Comparison of ENCODE assay signal across 1 cellular context in the genomic region with DNA sequence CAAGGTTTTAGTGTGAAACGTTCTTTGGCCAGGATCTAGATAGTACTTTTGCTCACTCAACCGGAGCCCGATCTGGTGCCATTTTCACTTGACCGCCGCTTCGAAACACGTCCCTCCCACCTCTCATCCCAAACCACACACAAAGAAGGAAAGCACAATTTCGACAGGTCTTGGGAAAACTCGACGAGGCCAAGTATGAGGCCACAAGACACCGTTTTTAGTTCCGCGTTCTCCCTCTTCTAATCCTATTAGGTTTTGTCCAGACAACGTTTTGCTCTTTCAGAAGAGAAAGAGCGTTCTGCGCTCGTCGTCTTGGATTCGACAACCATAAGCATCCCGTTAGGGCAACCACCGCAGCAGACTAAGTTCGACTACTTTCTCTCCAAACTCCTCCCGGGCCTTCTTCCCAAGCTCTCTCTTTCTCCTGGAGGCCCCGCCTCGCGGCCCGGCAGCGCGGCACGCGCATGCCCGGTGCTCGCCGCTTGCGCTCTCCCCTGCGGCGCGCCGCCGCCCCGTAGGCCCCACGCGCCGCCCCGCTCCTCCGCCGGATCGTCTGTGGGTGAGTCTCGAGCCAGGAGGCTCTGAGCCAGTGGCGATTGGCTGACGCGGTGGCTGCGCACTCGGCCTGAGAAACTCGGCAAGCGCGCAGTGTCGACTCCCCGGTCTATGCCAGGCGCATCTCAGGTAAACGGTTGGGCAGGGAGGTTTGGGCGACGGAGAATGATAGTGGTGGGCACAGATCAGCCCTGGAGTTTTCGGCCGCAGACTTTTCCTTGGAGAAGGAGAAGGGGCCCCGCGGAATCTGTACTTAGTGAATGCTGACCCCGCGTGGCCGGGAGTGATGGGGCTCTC.
TF ChIP-seq lines count a peak whose summit lies in the region.

Gene MIPOL1 (plus strand): TSS at position 517 of the 852 bp plus-strand sequence. CDS start 49,952 bp downstream, outside the sequence.

TF ChIP-seq in HepG2, 621 proteins besides CTCF, POLR2A, EP300 and RAD21 (continued from another document and continues in another):
- TF ChIP-seq, protein P1, sequence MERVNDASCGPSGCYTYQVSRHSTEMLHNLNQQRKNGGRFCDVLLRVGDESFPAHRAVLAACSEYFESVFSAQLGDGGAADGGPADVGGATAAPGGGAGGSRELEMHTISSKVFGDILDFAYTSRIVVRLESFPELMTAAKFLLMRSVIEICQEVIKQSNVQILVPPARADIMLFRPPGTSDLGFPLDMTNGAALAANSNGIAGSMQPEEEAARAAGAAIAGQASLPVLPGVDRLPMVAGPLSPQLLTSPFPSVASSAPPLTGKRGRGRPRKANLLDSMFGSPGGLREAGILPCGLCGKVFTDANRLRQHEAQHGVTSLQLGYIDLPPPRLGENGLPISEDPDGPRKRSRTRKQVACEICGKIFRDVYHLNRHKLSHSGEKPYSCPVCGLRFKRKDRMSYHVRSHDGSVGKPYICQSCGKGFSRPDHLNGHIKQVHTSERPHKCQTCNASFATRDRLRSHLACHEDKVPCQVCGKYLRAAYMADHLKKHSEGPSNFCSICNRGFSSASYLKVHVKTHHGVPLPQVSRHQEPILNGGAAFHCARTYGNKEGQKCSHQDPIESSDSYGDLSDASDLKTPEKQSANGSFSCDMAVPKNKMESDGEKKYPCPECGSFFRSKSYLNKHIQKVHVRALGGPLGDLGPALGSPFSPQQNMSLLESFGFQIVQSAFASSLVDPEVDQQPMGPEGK (CRISPR knock-in tag; IDR thresholded peaks at IDR 0.05): peak; percentile 73
- peak; percentile 90; the same call in 1 of the 2 replicates for TF ChIP-seq ZNF773 (CRISPR knock-in tag; IDR thresholded peaks at IDR 0.05; ENCODE audit: borderline replicate concordance)
- no peak for TF ChIP-seq RFX5 (IDR thresholded peaks at IDR 0.05; ENCODE audit: low read depth, low read length)
- TF ChIP-seq ZNF235 (CRISPR knock-in tag; IDR thresholded peaks at IDR 0.05; ENCODE audit: borderline replicate concordance): no peak
- peak; percentile 84; the same call in 1 of the 2 replicates for TF ChIP-seq ZNF788 (CRISPR knock-in tag; IDR thresholded peaks at IDR 0.05; ENCODE audit: borderline replicate concordance)
- no peak for TF ChIP-seq ZFP41 (CRISPR knock-in tag; IDR thresholded peaks at IDR 0.05; ENCODE audit: borderline replicate concordance)
- peak; percentile 45; the same call in 1 of the 2 replicates for TF ChIP-seq FOSL1 (CRISPR knock-in tag; IDR thresholded peaks at IDR 0.05; ENCODE audit: borderline replicate concordance)
- TF ChIP-seq, protein P2, sequence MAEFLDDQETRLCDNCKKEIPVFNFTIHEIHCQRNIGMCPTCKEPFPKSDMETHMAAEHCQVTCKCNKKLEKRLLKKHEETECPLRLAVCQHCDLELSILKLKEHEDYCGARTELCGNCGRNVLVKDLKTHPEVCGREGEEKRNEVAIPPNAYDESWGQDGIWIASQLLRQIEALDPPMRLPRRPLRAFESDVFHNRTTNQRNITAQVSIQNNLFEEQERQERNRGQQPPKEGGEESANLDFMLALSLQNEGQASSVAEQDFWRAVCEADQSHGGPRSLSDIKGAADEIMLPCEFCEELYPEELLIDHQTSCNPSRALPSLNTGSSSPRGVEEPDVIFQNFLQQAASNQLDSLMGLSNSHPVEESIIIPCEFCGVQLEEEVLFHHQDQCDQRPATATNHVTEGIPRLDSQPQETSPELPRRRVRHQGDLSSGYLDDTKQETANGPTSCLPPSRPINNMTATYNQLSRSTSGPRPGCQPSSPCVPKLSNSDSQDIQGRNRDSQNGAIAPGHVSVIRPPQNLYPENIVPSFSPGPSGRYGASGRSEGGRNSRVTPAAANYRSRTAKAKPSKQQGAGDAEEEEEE (CRISPR knock-in tag; IDR thresholded peaks at IDR 0.05; ENCODE audit: borderline replicate concordance): no peak; the same call in 1 of the 2 replicates
- TF ChIP-seq ZNF18 (CRISPR knock-in tag; IDR thresholded peaks at IDR 0.05; ENCODE audit: insufficient replicate concordance): peak; percentile 52
- no peak for TF ChIP-seq CENPX (CRISPR knock-in tag; IDR thresholded peaks at IDR 0.05)
- TF ChIP-seq HMG20B (CRISPR knock-in tag; conservative IDR thresholded peaks at IDR 0.05): no peak; the same call in 1 of the 2 replicates
- no peak for TF ChIP-seq ZNF75D (CRISPR knock-in tag; IDR thresholded peaks at IDR 0.05; ENCODE audit: borderline replicate concordance)
- peak; percentile 65 for TF ChIP-seq HMG20A (CRISPR knock-in tag; IDR thresholded peaks at IDR 0.05; ENCODE audit: borderline replicate concordance)
- peak; percentile 78 for TF ChIP-seq ZNF710 (CRISPR knock-in tag; IDR thresholded peaks at IDR 0.05; ENCODE audit: borderline replicate concordance)
- peak; percentile 94 for TF ChIP-seq ZBTB7B (CRISPR knock-in tag; IDR thresholded peaks at IDR 0.05)
- peak; percentile 95 for TF ChIP-seq ZSCAN21 (CRISPR knock-in tag; IDR thresholded peaks at IDR 0.05; ENCODE audit: borderline replicate concordance)
- peak; percentile 94 for TF ChIP-seq TBX2 (CRISPR knock-in tag; IDR thresholded peaks at IDR 0.05; ENCODE audit: borderline replicate concordance)
- TF ChIP-seq HHEX (CRISPR knock-in tag; IDR thresholded peaks at IDR 0.05): peak; percentile 62
- peak; percentile 97 for TF ChIP-seq ZIK1 (CRISPR knock-in tag; IDR thresholded peaks at IDR 0.05; ENCODE audit: borderline replicate concordance, low read depth)
- no peak for TF ChIP-seq MAFK (conservative IDR thresholded peaks at IDR 0.05 in 1 of 2, IDR thresholded peaks at IDR 0.05 in 1 of 2; ENCODE audit: low read length in 2 of 2)
- 0 out of 2 replicates have a peak, but pooled peaks have one; percentile 10 for TF ChIP-seq ZNF143 (CRISPR knock-in tag; IDR thresholded peaks at IDR 0.05)
- peak; percentile 91; the same call in 1 of the 2 replicates for TF ChIP-seq ZBTB42 (CRISPR knock-in tag; IDR thresholded peaks at IDR 0.05)
- peak; percentile 68 for TF ChIP-seq HNF1B (CRISPR knock-in tag; IDR thresholded peaks at IDR 0.05)
- TF ChIP-seq KDM3A (CRISPR knock-in tag; IDR thresholded peaks at IDR 0.05; ENCODE audit: low read depth): peak; percentile 97
- TF ChIP-seq, protein P3, sequence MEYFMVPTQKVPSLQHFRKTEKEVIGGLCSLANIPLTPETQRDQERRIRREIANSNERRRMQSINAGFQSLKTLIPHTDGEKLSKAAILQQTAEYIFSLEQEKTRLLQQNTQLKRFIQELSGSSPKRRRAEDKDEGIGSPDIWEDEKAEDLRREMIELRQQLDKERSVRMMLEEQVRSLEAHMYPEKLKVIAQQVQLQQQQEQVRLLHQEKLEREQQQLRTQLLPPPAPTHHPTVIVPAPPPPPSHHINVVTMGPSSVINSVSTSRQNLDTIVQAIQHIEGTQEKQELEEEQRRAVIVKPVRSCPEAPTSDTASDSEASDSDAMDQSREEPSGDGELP (IDR thresholded peaks at IDR 0.05; ENCODE audit: borderline replicate concordance, low read depth): peak; percentile 30
- peak; percentile 84; the same call in 1 of the 2 replicates for TF ChIP-seq ZFYVE20 (CRISPR knock-in tag; IDR thresholded peaks at IDR 0.05; ENCODE audit: borderline replicate concordance, low read depth)
- TF ChIP-seq ARNT (IDR thresholded peaks at IDR 0.05): no peak
- TF ChIP-seq LCORL (IDR thresholded peaks at IDR 0.05): no peak
- peak; percentile 53 for TF ChIP-seq LCORL (CRISPR knock-in tag; IDR thresholded peaks at IDR 0.05)
- peak; percentile 83; the same call in 1 of the 2 replicates for TF ChIP-seq MEIS1 (CRISPR knock-in tag; IDR thresholded peaks at IDR 0.05; ENCODE audit: borderline replicate concordance)
- peak; percentile 67; the same call in 1 of the 2 replicates for TF ChIP-seq ZNF562 (CRISPR knock-in tag; IDR thresholded peaks at IDR 0.05; ENCODE audit: borderline replicate concordance)
- TF ChIP-seq ZBTB34 (CRISPR knock-in tag; IDR thresholded peaks at IDR 0.05): peak; percentile 68; the same call in 1 of the 2 replicates
- TF ChIP-seq, protein P4, sequence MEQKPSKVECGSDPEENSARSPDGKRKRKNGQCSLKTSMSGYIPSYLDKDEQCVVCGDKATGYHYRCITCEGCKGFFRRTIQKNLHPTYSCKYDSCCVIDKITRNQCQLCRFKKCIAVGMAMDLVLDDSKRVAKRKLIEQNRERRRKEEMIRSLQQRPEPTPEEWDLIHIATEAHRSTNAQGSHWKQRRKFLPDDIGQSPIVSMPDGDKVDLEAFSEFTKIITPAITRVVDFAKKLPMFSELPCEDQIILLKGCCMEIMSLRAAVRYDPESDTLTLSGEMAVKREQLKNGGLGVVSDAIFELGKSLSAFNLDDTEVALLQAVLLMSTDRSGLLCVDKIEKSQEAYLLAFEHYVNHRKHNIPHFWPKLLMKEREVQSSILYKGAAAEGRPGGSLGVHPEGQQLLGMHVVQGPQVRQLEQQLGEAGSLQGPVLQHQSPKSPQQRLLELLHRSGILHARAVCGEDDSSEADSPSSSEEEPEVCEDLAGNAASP (CRISPR knock-in tag; IDR thresholded peaks at IDR 0.05; ENCODE audit: borderline replicate concordance): peak; percentile 88
- TF ChIP-seq BRCA1 (CRISPR knock-in tag; IDR thresholded peaks at IDR 0.05): peak; percentile 41; the same call in 1 of the 2 replicates
- TF ChIP-seq ZNF850 (CRISPR knock-in tag; conservative IDR thresholded peaks at IDR 0.05): no peak
- peak; percentile 90; the same call in 1 of the 2 replicates for TF ChIP-seq HOXA5 (CRISPR knock-in tag; IDR thresholded peaks at IDR 0.05)
- TF ChIP-seq ONECUT2 (CRISPR knock-in tag; IDR thresholded peaks at IDR 0.05): peak; percentile 53
- peak; percentile 100 for TF ChIP-seq KAT7 (CRISPR knock-in tag; IDR thresholded peaks at IDR 0.05; ENCODE audit: borderline replicate concordance)
- no peak for TF ChIP-seq SP1 (IDR thresholded peaks at IDR 0.05)
- peak; percentile 71; the same call in 1 of the 2 replicates for TF ChIP-seq SP1 (CRISPR knock-in tag; IDR thresholded peaks at IDR 0.05)
- peak; percentile 30; the same call in 1 of the 2 replicates for TF ChIP-seq SOX13 (IDR thresholded peaks at IDR 0.05)
- peak in 1 of 2 experiments; percentile 12; a peak in 1 of 4 replicates for TF ChIP-seq SOX13 (CRISPR knock-in tag; conservative IDR thresholded peaks at IDR 0.05 in 1 of 2, IDR thresholded peaks at IDR 0.05 in 1 of 2)
- no peak for TF ChIP-seq ZNF382 (CRISPR knock-in tag; IDR thresholded peaks at IDR 0.05; ENCODE audit: borderline replicate concordance)
- TF ChIP-seq PCBP1 (IDR thresholded peaks at IDR 0.05; ENCODE audit: borderline replicate concordance, low read depth, low read length): no peak
- TF ChIP-seq THAP8 (CRISPR knock-in tag; IDR thresholded peaks at IDR 0.05; ENCODE audit: borderline replicate concordance): no peak; the same call in 1 of the 2 replicates
- TF ChIP-seq, protein P5, sequence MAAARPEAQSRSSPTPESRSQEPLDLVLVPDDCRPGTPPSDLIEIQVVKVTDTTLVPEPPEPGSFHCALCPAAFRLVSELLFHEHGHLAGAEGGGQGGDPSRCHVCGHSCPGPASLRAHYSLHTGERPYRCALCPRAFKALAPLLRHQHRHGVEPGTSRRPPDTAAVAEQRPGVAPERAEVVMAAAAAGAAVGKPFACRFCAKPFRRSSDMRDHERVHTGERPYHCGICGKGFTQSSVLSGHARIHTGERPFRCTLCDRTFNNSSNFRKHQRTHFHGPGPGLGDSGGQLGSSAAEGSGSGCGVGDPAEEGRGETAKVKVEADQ (CRISPR knock-in tag; IDR thresholded peaks at IDR 0.05; ENCODE audit: borderline replicate concordance): peak; percentile 99
- TF ChIP-seq MEF2D (CRISPR knock-in tag; IDR thresholded peaks at IDR 0.05): peak; percentile 72; the same call in 1 of the 2 replicates
- TF ChIP-seq DMAP1 (CRISPR knock-in tag; IDR thresholded peaks at IDR 0.05): peak; percentile 96
